9 cellular contexts compared by ENCODE assay signal in the genomic region with DNA sequence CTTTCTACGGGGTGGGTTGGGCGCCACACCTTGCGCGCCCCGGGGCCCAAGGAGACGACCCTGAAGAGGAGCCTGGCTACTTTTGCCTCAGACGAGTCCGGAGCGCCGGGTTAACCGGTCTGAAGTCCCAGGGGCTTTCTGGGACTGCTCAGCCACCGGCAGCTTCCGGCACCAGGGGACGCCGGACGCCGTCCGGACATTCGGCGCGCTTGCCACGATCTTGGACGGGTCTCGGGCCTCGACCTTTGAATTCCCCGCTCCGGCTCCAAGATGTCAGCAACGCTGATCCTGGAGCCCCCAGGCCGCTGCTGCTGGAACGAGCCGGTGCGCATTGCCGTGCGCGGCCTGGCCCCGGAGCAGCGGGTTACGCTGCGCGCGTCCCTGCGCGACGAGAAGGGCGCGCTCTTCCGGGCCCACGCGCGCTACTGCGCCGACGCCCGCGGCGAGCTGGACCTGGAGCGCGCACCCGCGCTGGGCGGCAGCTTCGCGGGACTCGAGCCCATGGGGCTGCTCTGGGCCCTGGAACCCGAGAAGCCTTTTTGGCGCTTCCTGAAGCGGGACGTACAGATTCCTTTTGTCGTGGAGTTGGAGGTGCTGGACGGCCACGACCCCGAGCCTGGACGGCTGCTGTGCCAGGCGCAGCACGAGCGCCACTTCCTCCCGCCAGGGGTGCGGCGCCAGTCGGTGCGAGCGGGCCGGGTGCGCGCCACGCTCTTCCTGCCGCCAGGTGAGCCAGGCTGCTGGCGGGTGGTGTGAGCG. TPM values are rescaled to one million over a fixed set of nuclear protein-coding genes. Genes with fewer than 3 reads are reported as not detected.
DNase-seq lines count a peak whose midpoint lies in the region; ATAC-seq, FAIRE-seq and TF ChIP-seq lines count a peak whose summit lies in the region.
"Had no signal": no experiment of that assay in that cellular context is flagged by ENCODE, and none has a peak within 500 bp of the region (broad histone marks: within the 10 kb centered on the region; RNA-seq: fewer than 3 reads in every experiment).

A gene with protein sequence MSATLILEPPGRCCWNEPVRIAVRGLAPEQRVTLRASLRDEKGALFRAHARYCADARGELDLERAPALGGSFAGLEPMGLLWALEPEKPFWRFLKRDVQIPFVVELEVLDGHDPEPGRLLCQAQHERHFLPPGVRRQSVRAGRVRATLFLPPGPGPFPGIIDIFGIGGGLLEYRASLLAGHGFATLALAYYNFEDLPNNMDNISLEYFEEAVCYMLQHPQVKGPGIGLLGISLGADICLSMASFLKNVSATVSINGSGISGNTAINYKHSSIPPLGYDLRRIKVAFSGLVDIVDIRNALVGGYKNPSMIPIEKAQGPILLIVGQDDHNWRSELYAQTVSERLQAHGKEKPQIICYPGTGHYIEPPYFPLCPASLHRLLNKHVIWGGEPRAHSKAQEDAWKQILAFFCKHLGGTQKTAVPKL (plus strand): TSS at position 184 of the 759 bp plus-strand sequence. CDS start 87 bp downstream, at position 271.

- H3K36me3 ChIP-seq in spleen: no peaks in the 10 kb centered on the region

- 1 to 9% (median 2%) methylated on average over 6 to 89 of the region's 89 CpGs for WGBS in spleen, 5 donors

- H3K9me3 ChIP-seq in spleen: no peaks in the 10 kb centered on the region

- TF ChIP-seq CTCF in astrocyte of the cerebellum (IDR thresholded peaks at IDR 0.05; ENCODE audit: low read depth, low read length, missing control alignments) (peak; percentile 9), spleen (IDR thresholded peaks at IDR 0.05 in 8 of 11, conservative IDR thresholded peaks at IDR 0.05 in 3 of 11) (peak in 5 of 11 experiments; percentile 9 to 49 (median 36))

- peak within 1 kb of the TSS; percentile 32 to 83 (median 61) for H3K27ac ChIP-seq in spleen
- H3K27ac ChIP-seq: SK-N-MC had no signal

- FAIRE-seq in RCC 7860 (lab: Jason Lieb, UNC): no peak

- TF ChIP-seq POLR2A in spleen (IDR thresholded peaks at IDR 0.05): no peak

- peaks cover 3 to 20% (median 11%) of the 10 kb centered on the region in 6 donors for H3K4me1 ChIP-seq in spleen

- intact Hi-C loops in spleen (cut with DNase I; ENCODE audit: low total_unique reads): no loop called here

- peak; percentile 50 for ATAC-seq in HG02763 (IDR thresholded peaks at IDR 0.05; ENCODE audit: unreplicated experiment)
- no peak for ATAC-seq in HG02973 (IDR thresholded peaks at IDR 0.05; ENCODE audit: unreplicated experiment)

- peaks cover 0 to 14% (median 0%) of the 10 kb centered on the region in 7 donors for H3K27me3 ChIP-seq in spleen (replicated peaks in 1 of 7)

- H3K4me3 ChIP-seq in astrocyte of the cerebellum (ENCODE audit: low read depth, low read length) (peak within 1 kb of the TSS; percentile 50), spleen (peak within 1 kb of the TSS; percentile 58 to 94 (median 72))
- H3K4me3 ChIP-seq: SK-N-MC had no signal

- DNase-seq in ELF-1 (ENCODE audit: low read depth, low spot score) (peak; percentile 71), SW480 (ENCODE audit: low spot score) (peak; percentile 80), astrocyte of the cerebellum (ENCODE audit: low read depth) (no peak), iPS-NIHi11 (ENCODE audit: low spot score) (peak; percentile 74), spleen (peak; percentile 89), RCC 7860 (ENCODE audit: low spot score) (no peak)

- in situ Hi-C loops in astrocyte of the cerebellum (cut with HindIII; ENCODE audit: low sequenced_read_pairs): no loop called here

RNA-seq across cellular contexts. Expression of the gene that starts here (rescaled TPM):
- total RNA-seq in spleen: 1 to 10 TPM in 5 of 7 donors, under 1 TPM in 2; 0.63 to 2.8 (median 1.4) TPM
- 1 to 10 TPM in 2 of 3 donors, under 1 TPM in 1; 0.52 to 1.3 (median 1.3) TPM for polyA plus RNA-seq in spleen

Comparison
In these comparisons a context has a peak if more than half of its experiments do, and no peak if none do; other contexts are left out.
1. DNase-seq: peak in ELF-1 (single experiment), SW480 (single experiment), iPS-NIHi11 (single experiment) and spleen (single experiment); none in astrocyte of the cerebellum (single experiment) and RCC 7860 (single experiment).